ENCODE assay signal across 8 cellular contexts in genomic region chr10:73358331-73359279, GRCh38. TPM values are rescaled to one million over a fixed set of nuclear protein-coding genes. Genes with fewer than 3 reads are reported as not detected.
DNase-seq lines count a peak whose midpoint lies in the region; ATAC-seq and TF ChIP-seq lines count a peak whose summit lies in the region.

Gene CFAP70 (minus strand): TSS chr10:73358864. CDS start chr10:73354796, 4,068 bp downstream.

- peaks cover 13% of the 10 kb centered on the region for H3K4me1 Mint-ChIP-seq in activated T-helper 2 cell treated with anti-CD3 and anti-CD28 coated beads, Interferon-gamma antibody, Interleukin-2, Interleukin-4, amounts not matched to agents 10 μg/mL and 5 μg/mL and 100 μg/mL, durations not matched to agents 14 hours and 24 hours and 36 hours (ENCODE audit: low read depth)
- H3K4me1 Mint-ChIP-seq in naive thymus-derived CD8-positive, alpha-beta T cell: peaks cover 10 to 17% (median 15%) of the 10 kb centered on the region in 4 donors
- peaks cover 8% of the 10 kb centered on the region for H3K4me1 Mint-ChIP-seq in stimulated activated memory B cell treated with anti-CD40 and anti-IgM and Interleukin-4, amounts not matched to agents 10 μg/mL and 1 μg/mL and 100 μg/mL, for 72 hours

- POLR2A ChIA-PET in naive thymus-derived CD8-positive, alpha-beta T cell (lab: Charles Lee): interaction anchor here (1.0 to 2.0 kb wide), 6 partner anchors 19 to 263 kb away, joined by 3 to 11 read pairs (median 6); partner anchors contain the start of genes ANXA7 and DNAJC9

- H3K27ac Mint-ChIP-seq in activated T-helper 2 cell treated with anti-CD3 and anti-CD28 coated beads, Interferon-gamma antibody, Interleukin-2, Interleukin-4, amounts not matched to agents 10 μg/mL and 5 μg/mL and 100 μg/mL, durations not matched to agents 14 hours and 24 hours and 36 hours: peak within 1 kb of the TSS; percentile 77
- peak within 1 kb of the TSS; percentile 91 to 100 (median 99) for H3K27ac Mint-ChIP-seq in naive thymus-derived CD8-positive, alpha-beta T cell
- H3K27ac Mint-ChIP-seq in stimulated activated memory B cell treated with anti-CD40 and anti-IgM and Interleukin-4, amounts not matched to agents 10 μg/mL and 1 μg/mL and 100 μg/mL, for 72 hours: peak within 1 kb of the TSS; percentile 83

- H3K9me2 ChIP-seq in DOHH2 (replicated peaks; ENCODE audit: control insufficient read depth, low read length) (no peaks in the 10 kb centered on the region), GM23248 (ENCODE audit: insufficient read depth) (no peaks in the 10 kb centered on the region)

- peak within 1 kb of the TSS; percentile 89 for H3K4me3 Mint-ChIP-seq in activated T-helper 2 cell treated with anti-CD3 and anti-CD28 coated beads, Interferon-gamma antibody, Interleukin-2, Interleukin-4, amounts not matched to agents 10 μg/mL and 5 μg/mL and 100 μg/mL, durations not matched to agents 14 hours and 24 hours and 36 hours (ENCODE audit: low read depth)
- peak within 1 kb of the TSS; percentile 93 to 100 (median 98) for H3K4me3 Mint-ChIP-seq in naive thymus-derived CD8-positive, alpha-beta T cell
- H3K4me3 Mint-ChIP-seq in stimulated activated memory B cell treated with anti-CD40 and anti-IgM and Interleukin-4, amounts not matched to agents 10 μg/mL and 1 μg/mL and 100 μg/mL, for 72 hours: peak within 1 kb of the TSS; percentile 93

- peak within 1 kb of the TSS; percentile 90 for H2AFZ ChIP-seq in GM23248

- H3K36me3 ChIP-seq in DOHH2 (ENCODE audit: control insufficient read depth, low read length) (no peaks in the 10 kb centered on the region), GM23248 (ENCODE audit: low read depth) (0 out of 2 replicates have a peak, but pooled peaks cover 9% of the 10 kb centered on the region)

- peak; percentile 99 for DNase-seq in GM23248
- peak; percentile 93 for DNase-seq in LHCN-M2 (ENCODE audit: low read depth)
- peak; percentile 93 for DNase-seq in RPMI8226
- peak; percentile 90 for DNase-seq in activated T-helper 2 cell treated with anti-CD3 and anti-CD28 coated beads, Interferon-gamma antibody, Interleukin-2, Interleukin-4, amounts not matched to agents 10 μg/mL and 5 μg/mL and 100 μg/mL, durations not matched to agents 14 hours and 24 hours and 36 hours (ENCODE audit: low spot score)
- DNase-seq in fibroblast of pulmonary artery (ENCODE audit: low read depth): peak; percentile 97
- peak; percentile 90 to 97 (median 93) for DNase-seq in naive thymus-derived CD8-positive, alpha-beta T cell

- H3K4me2 ChIP-seq in DOHH2 (ENCODE audit: low read length) (peak within 1 kb of the TSS; percentile 94), GM23248 (ENCODE audit: unreplicated experiment) (peak within 1 kb of the TSS; percentile 88)

- H3K27ac ChIP-seq in DOHH2 (ENCODE audit: low read depth, low read length) (no peak within 1 kb of the TSS), GM23248 (peak within 1 kb of the TSS; percentile 34)

- TF ChIP-seq CTCF in DOHH2 (IDR thresholded peaks at IDR 0.05; ENCODE audit: low read depth, low read length, poor library complexity, severe bottlenecking) (no peak), fibroblast of pulmonary artery (IDR thresholded peaks at IDR 0.05; ENCODE audit: low read length, missing control alignments) (no peak)

- intact Hi-C loops in activated T-helper 2 cell treated with anti-CD3 and anti-CD28 coated beads, Interferon-gamma antibody, Interleukin-2, Interleukin-4, amounts not matched to agents 10 μg/mL and 5 μg/mL and 100 μg/mL, durations not matched to agents 14 hours and 24 hours and 36 hours (cut with micrococcal nuclease): loop anchor here (2.0 to 10.0 kb wide), 3 partner anchors 54 to 286 kb away; partner anchors contain the start of genes MRPS16 and MYOZ1

- H3K9me3 Mint-ChIP-seq in activated T-helper 2 cell treated with anti-CD3 and anti-CD28 coated beads, Interferon-gamma antibody, Interleukin-2, Interleukin-4, amounts not matched to agents 10 μg/mL and 5 μg/mL and 100 μg/mL, durations not matched to agents 14 hours and 24 hours and 36 hours: peaks cover 5% of the 10 kb centered on the region
- H3K9me3 Mint-ChIP-seq in naive thymus-derived CD8-positive, alpha-beta T cell: peaks cover 0 to 4% (median 0%) of the 10 kb centered on the region in 9 donors
- H3K9me3 Mint-ChIP-seq in stimulated activated memory B cell treated with anti-CD40 and anti-IgM and Interleukin-4, amounts not matched to agents 10 μg/mL and 1 μg/mL and 100 μg/mL, for 72 hours: no peaks in the 10 kb centered on the region

- H3K79me2 ChIP-seq in DOHH2 (ENCODE audit: control insufficient read depth, low read length): no peaks in the 10 kb centered on the region
- H3K79me2 ChIP-seq in GM23248 (ENCODE audit: insufficient read depth): no peaks in the 10 kb centered on the region

- peaks cover 14% of the 10 kb centered on the region for H3K4me1 ChIP-seq in DOHH2 (ENCODE audit: control insufficient read depth, low read length)
- no peaks in the 10 kb centered on the region for H3K4me1 ChIP-seq in GM23248 (ENCODE audit: insufficient read depth)

- WGBS in GM23248 (ENCODE audit: low coverage in 1 of 2, low lambda C conversion rate in 2 of 2, missing lambda C conversion rate in 2 of 2), 2 experiments: 1% methylated on average over 45 of the region's 45 CpGs

- H3F3A ChIP-seq in DOHH2 (ENCODE audit: control insufficient read depth, insufficient read depth) (0 out of 2 replicates have a peak, but pooled peaks cover 3% of the 10 kb centered on the region), GM23248 (ENCODE audit: insufficient read depth) (peaks cover 28% of the 10 kb centered on the region)

- peak within 1 kb of the TSS; percentile 87 for H3K9ac ChIP-seq in GM23248

- no peaks in the 10 kb centered on the region for H3K27me3 ChIP-seq in DOHH2 (ENCODE audit: control insufficient read depth, low read length)
- no peaks in the 10 kb centered on the region for H3K27me3 ChIP-seq in GM23248 (replicated peaks; ENCODE audit: insufficient read depth)

- peak within 1 kb of the TSS; percentile 80 for H3K4me3 ChIP-seq in DOHH2 (ENCODE audit: low read length)
- H3K4me3 ChIP-seq in GM23248: peak within 1 kb of the TSS; percentile 84
- H3K4me3 ChIP-seq in fibroblast of pulmonary artery (replicated peaks; ENCODE audit: low read depth, low read length): peak within 1 kb of the TSS; percentile 97

- H4K20me1 ChIP-seq in DOHH2 (ENCODE audit: control insufficient read depth, insufficient read depth, low read depth, low read length): no peaks in the 10 kb centered on the region
- no peaks in the 10 kb centered on the region for H4K20me1 ChIP-seq in GM23248 (ENCODE audit: insufficient read depth)

- in situ Hi-C loops in GM23248 (cut with MboI): no loop called here

- peaks cover 19% of the 10 kb centered on the region for H3K36me3 Mint-ChIP-seq in activated T-helper 2 cell treated with anti-CD3 and anti-CD28 coated beads, Interferon-gamma antibody, Interleukin-2, Interleukin-4, amounts not matched to agents 10 μg/mL and 5 μg/mL and 100 μg/mL, durations not matched to agents 14 hours and 24 hours and 36 hours (ENCODE audit: low read depth)
- H3K36me3 Mint-ChIP-seq in naive thymus-derived CD8-positive, alpha-beta T cell: no peaks in the 10 kb centered on the region
- peaks cover 16% of the 10 kb centered on the region for H3K36me3 Mint-ChIP-seq in stimulated activated memory B cell treated with anti-CD40 and anti-IgM and Interleukin-4, amounts not matched to agents 10 μg/mL and 1 μg/mL and 100 μg/mL, for 72 hours

- H3K9me3 ChIP-seq in DOHH2 (ENCODE audit: control insufficient read depth, insufficient read depth, low read length) (no peaks in the 10 kb centered on the region), GM23248 (ENCODE audit: low read depth) (no peaks in the 10 kb centered on the region)

- peak; percentile 93 to 94 for ATAC-seq in naive thymus-derived CD8-positive, alpha-beta T cell
- ATAC-seq in stimulated activated memory B cell treated with anti-CD40 and anti-IgM and Interleukin-4, amounts not matched to agents 10 μg/mL and 1 μg/mL and 100 μg/mL, for 72 hours: peak; percentile 96

- H3K27me3 Mint-ChIP-seq in activated T-helper 2 cell treated with anti-CD3 and anti-CD28 coated beads, Interferon-gamma antibody, Interleukin-2, Interleukin-4, amounts not matched to agents 10 μg/mL and 5 μg/mL and 100 μg/mL, durations not matched to agents 14 hours and 24 hours and 36 hours (ENCODE audit: low read depth): peaks cover 8% of the 10 kb centered on the region
- peaks cover 0 to 3% (median 0%) of the 10 kb centered on the region in 5 donors for H3K27me3 Mint-ChIP-seq in naive thymus-derived CD8-positive, alpha-beta T cell
- no peaks in the 10 kb centered on the region for H3K27me3 Mint-ChIP-seq in stimulated activated memory B cell treated with anti-CD40 and anti-IgM and Interleukin-4, amounts not matched to agents 10 μg/mL and 1 μg/mL and 100 μg/mL, for 72 hours

RNA-seq across cellular contexts. Expression of gene CFAP70, which starts in this region (rescaled TPM):
- 0.38 and 0.43 TPM in 2 replicates for total RNA-seq in GM23248 (2014; rRNA removed; shearing (Covaris generic))
- polyA plus RNA-seq in GM23248 (2016; fragmentation: Nextera tagmentation; extraction: Ambion mirVana): 0.61 and 0.65 TPM in 2 replicates
- 0.45 and 0.46 TPM in 2 replicates for total RNA-seq in LHCN-M2 (2014; rRNA removed)
- polyA plus RNA-seq in LHCN-M2 (2012): 0.24 TPM
- total RNA-seq in activated T-helper 2 cell treated with anti-CD3 and anti-CD28 coated beads, Interferon-gamma antibody, Interleukin-2, Interleukin-4, amounts not matched to agents 10 μg/mL and 5 μg/mL and 100 μg/mL, durations not matched to agents 14 hours and 24 hours and 36 hours: 0.41 and 0.43 TPM in 2 replicates
- 1 to 10 TPM; 6.7 to 9.0 TPM for total RNA-seq in naive thymus-derived CD8-positive, alpha-beta T cell
- under 1 TPM; 0.31 to 0.50 (median 0.39) TPM for polyA plus RNA-seq in naive thymus-derived CD8-positive, alpha-beta T cell

Comparison
In these comparisons a context has a peak if more than half of its experiments do, and no peak if none do; other contexts are left out.
1. Peak in DNase-seq, H3K4me3 ChIP-seq, H3K27ac ChIP-seq, H3K9ac ChIP-seq and H3K4me2 ChIP-seq in GM23248; RNA of the gene not detected or under 1 TPM.
2. Peak in DNase-seq in LHCN-M2; RNA of the gene not detected or under 1 TPM.
3. Peak in DNase-seq in activated T-helper 2 cell treated with anti-CD3 and anti-CD28 coated beads, Interferon-gamma antibody, Interleukin-2, Interleukin-4, amounts not matched to agents 10 μg/mL and 5 μg/mL and 100 μg/mL, durations not matched to agents 14 hours and 24 hours and 36 hours; RNA of the gene not detected or under 1 TPM.